Comparison of ENCODE assay signal across 25 cellular contexts in the genomic region with DNA sequence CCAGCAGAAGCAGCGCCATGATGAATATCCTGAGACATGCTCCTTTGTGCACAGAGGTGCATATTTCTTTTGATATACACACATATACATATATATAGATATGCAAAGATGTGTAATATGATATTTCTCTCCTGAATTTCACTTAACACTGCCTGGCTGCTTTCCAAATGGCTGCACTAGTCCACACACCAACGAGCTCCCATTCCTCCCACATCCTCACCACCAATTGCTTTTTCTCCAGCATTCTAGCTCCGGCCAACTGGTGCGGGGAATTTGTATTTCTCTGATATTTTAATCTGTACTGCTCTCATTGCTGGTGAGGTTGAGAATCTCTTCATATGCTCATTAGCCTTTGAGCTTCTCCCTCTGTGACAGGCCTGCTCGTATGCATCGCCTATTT.
DNase-seq lines count a peak whose midpoint lies in the region; ATAC-seq and TF ChIP-seq lines count a peak whose summit lies in the region.
"Had no signal": no experiment of that assay in that cellular context is flagged by ENCODE, and none has a peak within 500 bp of the region (broad histone marks: within the 10 kb centered on the region; RNA-seq: fewer than 3 reads in every experiment).

No MANE protein-coding gene starts in this region.

- TF ChIP-seq POLR2A in sigmoid colon (IDR thresholded peaks at IDR 0.05), result no peak

- peaks cover 4% of the 10 kb centered on the region for H3K27me3 Mint-ChIP-seq in activated T-cell treated with anti-CD3 and anti-CD28 coated beads, Interleukin-2, amount 50 U/mL, for 4 hours (ENCODE audit: low read depth)

- no peak overlapping the region for H3K4me3 Mint-ChIP-seq in activated T-cell treated with anti-CD3 and anti-CD28 coated beads, Interleukin-2, amount 50 U/mL, for 4 hours
- H3K4me3 Mint-ChIP-seq: CD8-positive, alpha-beta T cell; HFFc6 had no signal

- no peaks in the 10 kb centered on the region for H3K36me3 Mint-ChIP-seq in activated T-cell treated with anti-CD3 and anti-CD28 coated beads, Interleukin-2, amount 50 U/mL, for 4 hours (ENCODE audit: insufficient read depth)
- H3K36me3 Mint-ChIP-seq: CD8-positive, alpha-beta T cell had no signal

- DNase-seq in NCI-H510A treated with DMSO at 0.1 percent for 48 hours (lab: John Stamatoyannopoulos, UW) (peak; percentile 7), NCI-H510A (lab: John Stamatoyannopoulos, UW) (no peak), NCI-H2171 (lab: John Stamatoyannopoulos, UW) (peak; percentile 12), iris pigment epithelial cell (ENCODE audit: low read depth) (peak; percentile 5), smooth muscle cell (lab: John Stamatoyannopoulos, UW; ENCODE audit: unreplicated experiment) (no peak), colonic mucosa (no peak), sigmoid colon (no peak)
- no peak for DNase-seq in activated T-cell treated with anti-CD3 and anti-CD28 coated beads, Interleukin-2, amount 50 U/mL, for 4 hours
- DNase-seq: AML-193; C1 segment of cervical spinal cord; Calu3; CD8-positive, alpha-beta T cell; DMS53; GDM1; HFFc6; MG63; NCI-H1048; NCI-H1436 treated with DMSO at 0.1 percent for 48 hours; NCI-H1930; NCI-H446 treated with DMSO at 0.1 percent for 48 hours; NCI-H82; PC-3; RPMI8226; SHP77 had no signal

- no peak for TF ChIP-seq CTCF in smooth muscle cell (IDR thresholded peaks at IDR 0.05; ENCODE audit: borderline replicate concordance, insufficient read depth, poor library complexity, severe bottlenecking)
- no peak for TF ChIP-seq CTCF in colonic mucosa (IDR thresholded peaks at IDR 0.05)
- no peak for TF ChIP-seq CTCF in sigmoid colon (IDR thresholded peaks at IDR 0.05)

- 82% methylated on average over 6 of the region's 6 CpGs for WGBS in smooth muscle cell (ENCODE audit: low lambda C conversion rate)
- 91% methylated on average over 6 of the region's 6 CpGs for WGBS in sigmoid colon, 2 donors

- H3K9me3 ChIP-seq in smooth muscle cell (replicated peaks; ENCODE audit: low read depth) (no peaks in the 10 kb centered on the region), colonic mucosa (no peaks in the 10 kb centered on the region), sigmoid colon (no peaks in the 10 kb centered on the region)
- H3K9me3 ChIP-seq: MG63 had no signal

- H3K79me2 ChIP-seq in smooth muscle cell (ENCODE audit: low read depth), result no peaks in the 10 kb centered on the region

- peak overlapping the region; percentile 88 for H3K27ac ChIP-seq in smooth muscle cell (ENCODE audit: low read depth)
- no peak overlapping the region for H3K27ac ChIP-seq in colonic mucosa
- H3K27ac ChIP-seq in sigmoid colon, result no peak overlapping the region

- H3K9ac ChIP-seq in smooth muscle cell (ENCODE audit: low read depth), result no peak overlapping the region
- H3K9ac ChIP-seq in colonic mucosa (ENCODE audit: low read depth in 2 of 2, low read length in 2 of 2), result no peak overlapping the region

- H3K9me3 Mint-ChIP-seq in activated T-cell treated with anti-CD3 and anti-CD28 coated beads, Interleukin-2, amount 50 U/mL, for 4 hours, result no peaks in the 10 kb centered on the region
- H3K9me3 Mint-ChIP-seq: CD8-positive, alpha-beta T cell had no signal

- H4K20me1 ChIP-seq in smooth muscle cell (ENCODE audit: low read depth), result no peaks in the 10 kb centered on the region

- H3K36me3 ChIP-seq in smooth muscle cell (ENCODE audit: low read depth), result no peaks in the 10 kb centered on the region
- H3K36me3 ChIP-seq in colonic mucosa, result no peaks in the 10 kb centered on the region
- no peaks in the 10 kb centered on the region for H3K36me3 ChIP-seq in sigmoid colon
- H3K36me3 ChIP-seq: MG63 had no signal

- H3K27me3 ChIP-seq in smooth muscle cell (ENCODE audit: low read depth), result no peaks in the 10 kb centered on the region
- H3K27me3 ChIP-seq in colonic mucosa, result no peaks in the 10 kb centered on the region
- no peaks in the 10 kb centered on the region for H3K27me3 ChIP-seq in sigmoid colon
- H3K27me3 ChIP-seq: MG63 had no signal

- peak overlapping the region; percentile 15 for H3K4me2 ChIP-seq in smooth muscle cell

- no peak overlapping the region for H2AFZ ChIP-seq in smooth muscle cell (ENCODE audit: low read depth)

- no peak for TF ChIP-seq EP300 in sigmoid colon (IDR thresholded peaks at IDR 0.05)

- H3K4me3 ChIP-seq in smooth muscle cell, result no peak overlapping the region
- no peak overlapping the region for H3K4me3 ChIP-seq in colonic mucosa
- H3K4me3 ChIP-seq in sigmoid colon, result no peak overlapping the region
- H3K4me3 ChIP-seq: K562, MG63 had no signal

- no peaks in the 10 kb centered on the region for H3K4me1 ChIP-seq in smooth muscle cell (ENCODE audit: low read depth)
- H3K4me1 ChIP-seq in colonic mucosa, result no peaks in the 10 kb centered on the region
- peaks cover 0 to 24% (median 19%) of the 10 kb centered on the region in 4 donors for H3K4me1 ChIP-seq in sigmoid colon

- peaks cover 12% of the 10 kb centered on the region for H3F3A ChIP-seq in smooth muscle cell (ENCODE audit: low read depth)

- H3K4me1 Mint-ChIP-seq in activated T-cell treated with anti-CD3 and anti-CD28 coated beads, Interleukin-2, amount 50 U/mL, for 4 hours (ENCODE audit: low read depth), result no peaks in the 10 kb centered on the region

- intact Hi-C loops in colonic mucosa (cut with DNase I) (no loop called here), sigmoid colon (cut with DNase I) (no loop called here)

- no peak for ATAC-seq in activated T-cell treated with anti-CD3 and anti-CD28 coated beads, Interleukin-2, amount 50 U/mL, for 4 hours
- ATAC-seq: CD8-positive, alpha-beta T cell; K562; PC-3 had no signal

Comparison
In these comparisons a context has a peak if more than half of its experiments do, and no peak if none do; other contexts are left out.
1. DNase-seq: peak in NCI-H510A treated with DMSO at 0.1 percent for 48 hours (single experiment), NCI-H2171 (single experiment) and iris pigment epithelial cell (single experiment); none in NCI-H510A (single experiment), smooth muscle cell (single experiment), colonic mucosa (single experiment), activated T-cell treated with anti-CD3 and anti-CD28 coated beads, Interleukin-2, amount 50 U/mL, for 4 hours (single experiment) and sigmoid colon (single experiment).